ENCODE assay signal across 8 cellular contexts in genomic region chr15:78810377-78811123, GRCh38. TPM values are rescaled to one million over a fixed set of nuclear protein-coding genes. Genes with fewer than 3 reads are reported as not detected.
DNase-seq lines count a peak whose midpoint lies in the region; ATAC-seq and TF ChIP-seq lines count a peak whose summit lies in the region.

No MANE protein-coding gene starts in this region.

- peak overlapping the region; percentile 58 to 89 for H3K4me3 ChIP-seq in right atrium auricular region

- no peaks in the 10 kb centered on the region for H3K36me3 ChIP-seq in right atrium auricular region

- peaks cover 8% of the 10 kb centered on the region for H3K9me3 Mint-ChIP-seq in T-helper 2 cell treated with Interferon-gamma antibody and Interleukin-4, amounts not matched to agents 5 μg/mL and 100 μg/mL, for 36 hours
- peaks cover 7% of the 10 kb centered on the region for H3K9me3 Mint-ChIP-seq in activated naive CD8-positive, alpha-beta T cell treated with anti-CD3 and anti-CD28 coated beads, Interleukin-2, amount 50 U/mL, for 24 hours

- H3K27me3 Mint-ChIP-seq in T-helper 2 cell treated with Interferon-gamma antibody and Interleukin-4, amounts not matched to agents 5 μg/mL and 100 μg/mL, for 36 hours (ENCODE audit: low read depth) = peaks cover 45% of the 10 kb centered on the region
- peaks cover 41% of the 10 kb centered on the region for H3K27me3 Mint-ChIP-seq in activated naive CD8-positive, alpha-beta T cell treated with anti-CD3 and anti-CD28 coated beads, Interleukin-2, amount 50 U/mL, for 24 hours

- H3K27ac Mint-ChIP-seq in T-helper 2 cell treated with Interferon-gamma antibody and Interleukin-4, amounts not matched to agents 5 μg/mL and 100 μg/mL, for 36 hours = no peak overlapping the region
- H3K27ac Mint-ChIP-seq in activated naive CD8-positive, alpha-beta T cell treated with anti-CD3 and anti-CD28 coated beads, Interleukin-2, amount 50 U/mL, for 24 hours = no peak overlapping the region

- H3K27me3 ChIP-seq in right atrium auricular region = no peaks in the 10 kb centered on the region

- ATAC-seq in activated naive CD8-positive, alpha-beta T cell treated with anti-CD3 and anti-CD28 coated beads, Interleukin-2, amount 50 U/mL, for 24 hours = no peak
- ATAC-seq in GM18858 (IDR thresholded peaks at IDR 0.05; ENCODE audit: unreplicated experiment) (no peak), HG02870 (IDR thresholded peaks at IDR 0.05; ENCODE audit: unreplicated experiment) (no peak)

- peaks cover 9% of the 10 kb centered on the region for H3K36me3 Mint-ChIP-seq in T-helper 2 cell treated with Interferon-gamma antibody and Interleukin-4, amounts not matched to agents 5 μg/mL and 100 μg/mL, for 36 hours (ENCODE audit: low read depth)
- no peaks in the 10 kb centered on the region for H3K36me3 Mint-ChIP-seq in activated naive CD8-positive, alpha-beta T cell treated with anti-CD3 and anti-CD28 coated beads, Interleukin-2, amount 50 U/mL, for 24 hours (ENCODE audit: low read depth)

- peak overlapping the region; percentile 74 for H3K4me3 Mint-ChIP-seq in T-helper 2 cell treated with Interferon-gamma antibody and Interleukin-4, amounts not matched to agents 5 μg/mL and 100 μg/mL, for 36 hours
- peak overlapping the region; percentile 73 for H3K4me3 Mint-ChIP-seq in activated naive CD8-positive, alpha-beta T cell treated with anti-CD3 and anti-CD28 coated beads, Interleukin-2, amount 50 U/mL, for 24 hours

- H3K9me3 ChIP-seq in right atrium auricular region = no peaks in the 10 kb centered on the region

- DNase-seq in T-helper 2 cell treated with Interferon-gamma antibody and Interleukin-4, amounts not matched to agents 5 μg/mL and 100 μg/mL, for 36 hours (ENCODE audit: low spot score) = no peak
- no peak for DNase-seq in T-helper 2 cell
- peak; percentile 77 for DNase-seq in HuH-7 (ENCODE audit: low spot score)
- DNase-seq in activated naive CD8-positive, alpha-beta T cell treated with anti-CD3 and anti-CD28 coated beads, Interleukin-2, amount 50 U/mL, for 24 hours = peak; percentile 14
- no peak for DNase-seq in right atrium auricular region (ENCODE audit: low spot score)
- peak; percentile 84 for DNase-seq in retina

- H3K27ac ChIP-seq in right atrium auricular region = peak overlapping the region; percentile 86 to 90

- H3K4me1 Mint-ChIP-seq in T-helper 2 cell treated with Interferon-gamma antibody and Interleukin-4, amounts not matched to agents 5 μg/mL and 100 μg/mL, for 36 hours (ENCODE audit: low read depth) = peaks cover 9% of the 10 kb centered on the region
- peaks cover 13% of the 10 kb centered on the region for H3K4me1 Mint-ChIP-seq in activated naive CD8-positive, alpha-beta T cell treated with anti-CD3 and anti-CD28 coated beads, Interleukin-2, amount 50 U/mL, for 24 hours

- peaks cover 0 to 23% of the 10 kb centered on the region in 2 donors for H3K4me1 ChIP-seq in right atrium auricular region

- TF ChIP-seq CTCF in right atrium auricular region (IDR thresholded peaks at IDR 0.05) = peak in 1 of 2 donors; percentile 28

RNA-seq across cellular contexts. Expression of gene ADAMTS7, which starts 0.7 kb away (rescaled TPM):
- total RNA-seq in right atrium auricular region = 10 to 100 TPM; 20.8 to 39.2 TPM

Comparison
In these comparisons a context has a peak if more than half of its experiments do, and no peak if none do; other contexts are left out.
1. DNase-seq: peak in HuH-7 (single experiment), activated naive CD8-positive, alpha-beta T cell treated with anti-CD3 and anti-CD28 coated beads, Interleukin-2, amount 50 U/mL, for 24 hours (single experiment) and retina (single experiment); none in T-helper 2 cell treated with Interferon-gamma antibody and Interleukin-4, amounts not matched to agents 5 μg/mL and 100 μg/mL, for 36 hours (single experiment), T-helper 2 cell (0 of 5) and right atrium auricular region (single experiment).